Comparison of ENCODE assay signal across 1 cellular context in the genomic region with DNA sequence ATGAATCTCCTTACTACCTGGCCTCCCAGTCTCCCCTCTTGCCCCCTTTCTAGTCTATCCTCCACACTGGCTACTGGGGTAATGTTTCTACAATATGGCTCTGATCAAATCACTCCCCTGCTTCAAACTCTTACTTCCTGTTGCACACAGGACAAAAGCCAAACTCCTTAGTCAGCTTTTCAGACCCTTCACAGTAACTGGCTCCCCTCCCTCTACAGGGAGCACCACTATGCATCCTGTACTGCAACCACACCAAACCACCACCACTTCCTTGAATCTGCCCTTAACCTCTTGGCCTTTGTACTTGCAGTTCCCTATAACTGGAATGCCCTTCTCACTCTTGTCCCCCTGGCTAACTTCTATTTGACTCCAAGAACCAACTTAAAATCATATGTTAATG.
TF ChIP-seq lines count a peak whose summit lies in the region.

No MANE protein-coding gene starts in this region.

TF ChIP-seq in SK-N-SH treated with all-trans-retinoic acid at 6 μM for 48 hours, 23 proteins besides CTCF, POLR2A, EP300 and RAD21 (continued from another document):
- TF ChIP-seq, protein P1, sequence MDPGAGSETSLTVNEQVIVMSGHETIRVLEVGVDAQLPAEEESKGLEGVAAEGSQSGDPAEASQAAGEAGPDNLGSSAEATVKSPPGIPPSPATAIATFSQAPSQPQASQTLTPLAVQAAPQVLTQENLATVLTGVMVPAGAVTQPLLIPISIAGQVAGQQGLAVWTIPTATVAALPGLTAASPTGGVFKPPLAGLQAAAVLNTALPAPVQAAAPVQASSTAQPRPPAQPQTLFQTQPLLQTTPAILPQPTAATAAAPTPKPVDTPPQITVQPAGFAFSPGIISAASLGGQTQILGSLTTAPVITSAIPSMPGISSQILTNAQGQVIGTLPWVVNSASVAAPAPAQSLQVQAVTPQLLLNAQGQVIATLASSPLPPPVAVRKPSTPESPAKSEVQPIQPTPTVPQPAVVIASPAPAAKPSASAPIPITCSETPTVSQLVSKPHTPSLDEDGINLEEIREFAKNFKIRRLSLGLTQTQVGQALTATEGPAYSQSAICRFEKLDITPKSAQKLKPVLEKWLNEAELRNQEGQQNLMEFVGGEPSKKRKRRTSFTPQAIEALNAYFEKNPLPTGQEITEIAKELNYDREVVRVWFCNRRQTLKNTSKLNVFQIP (CRISPR knock-in tag; IDR thresholded peaks at IDR 0.05; ENCODE audit: borderline replicate concordance, low read depth), result no peak
